Comparison of ENCODE assay signal across 7 cellular contexts in genomic region chrX:3346436-3347329, GRCh38. TPM values are rescaled to one million over a fixed set of nuclear protein-coding genes. Genes with fewer than 3 reads are reported as not detected.
DNase-seq lines count a peak whose midpoint lies in the region; ATAC-seq and TF ChIP-seq lines count a peak whose summit lies in the region.

A gene with protein sequence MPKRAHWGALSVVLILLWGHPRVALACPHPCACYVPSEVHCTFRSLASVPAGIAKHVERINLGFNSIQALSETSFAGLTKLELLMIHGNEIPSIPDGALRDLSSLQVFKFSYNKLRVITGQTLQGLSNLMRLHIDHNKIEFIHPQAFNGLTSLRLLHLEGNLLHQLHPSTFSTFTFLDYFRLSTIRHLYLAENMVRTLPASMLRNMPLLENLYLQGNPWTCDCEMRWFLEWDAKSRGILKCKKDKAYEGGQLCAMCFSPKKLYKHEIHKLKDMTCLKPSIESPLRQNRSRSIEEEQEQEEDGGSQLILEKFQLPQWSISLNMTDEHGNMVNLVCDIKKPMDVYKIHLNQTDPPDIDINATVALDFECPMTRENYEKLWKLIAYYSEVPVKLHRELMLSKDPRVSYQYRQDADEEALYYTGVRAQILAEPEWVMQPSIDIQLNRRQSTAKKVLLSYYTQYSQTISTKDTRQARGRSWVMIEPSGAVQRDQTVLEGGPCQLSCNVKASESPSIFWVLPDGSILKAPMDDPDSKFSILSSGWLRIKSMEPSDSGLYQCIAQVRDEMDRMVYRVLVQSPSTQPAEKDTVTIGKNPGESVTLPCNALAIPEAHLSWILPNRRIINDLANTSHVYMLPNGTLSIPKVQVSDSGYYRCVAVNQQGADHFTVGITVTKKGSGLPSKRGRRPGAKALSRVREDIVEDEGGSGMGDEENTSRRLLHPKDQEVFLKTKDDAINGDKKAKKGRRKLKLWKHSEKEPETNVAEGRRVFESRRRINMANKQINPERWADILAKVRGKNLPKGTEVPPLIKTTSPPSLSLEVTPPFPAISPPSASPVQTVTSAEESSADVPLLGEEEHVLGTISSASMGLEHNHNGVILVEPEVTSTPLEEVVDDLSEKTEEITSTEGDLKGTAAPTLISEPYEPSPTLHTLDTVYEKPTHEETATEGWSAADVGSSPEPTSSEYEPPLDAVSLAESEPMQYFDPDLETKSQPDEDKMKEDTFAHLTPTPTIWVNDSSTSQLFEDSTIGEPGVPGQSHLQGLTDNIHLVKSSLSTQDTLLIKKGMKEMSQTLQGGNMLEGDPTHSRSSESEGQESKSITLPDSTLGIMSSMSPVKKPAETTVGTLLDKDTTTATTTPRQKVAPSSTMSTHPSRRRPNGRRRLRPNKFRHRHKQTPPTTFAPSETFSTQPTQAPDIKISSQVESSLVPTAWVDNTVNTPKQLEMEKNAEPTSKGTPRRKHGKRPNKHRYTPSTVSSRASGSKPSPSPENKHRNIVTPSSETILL (N-terminal part only) (minus strand): TSS chrX:3346652. CDS start chrX:3343833, 2,819 bp downstream.

- WGBS in mesodermal cell (ENCODE audit: insufficient coverage in 2 of 2), 2 experiments: 0 to 2% methylated on average over 11 to 13 of the region's 77 CpGs
- WGBS in upper lobe of left lung, 2 donors: 3 to 20% methylated on average over 7 to 68 of the region's 77 CpGs

- peaks cover 0 to 31% (median 0%) of the 10 kb centered on the region in 4 donors for H3K27me3 ChIP-seq in upper lobe of left lung

- ATAC-seq in esophagus mucosa: peak; percentile 57
- peak in 1 of 2 donors; percentile 64 for ATAC-seq in upper lobe of left lung (ENCODE audit: low FRiP score in 2 of 2)
- no peak for ATAC-seq in GM19455 (IDR thresholded peaks at IDR 0.05; ENCODE audit: unreplicated experiment)
- no peak for ATAC-seq in GM21381 (IDR thresholded peaks at IDR 0.05; ENCODE audit: unreplicated experiment)

- no peaks in the 10 kb centered on the region for H3K36me3 ChIP-seq in mesodermal cell (ENCODE audit: control insufficient read depth, insufficient read depth, low read length)
- no peaks in the 10 kb centered on the region for H3K36me3 ChIP-seq in upper lobe of left lung

- peak within 1 kb of the TSS; percentile 41 for H3K4me3 ChIP-seq in mesodermal cell (ENCODE audit: extremely low read depth, insufficient read depth, low read length, poor library complexity, severe bottlenecking)
- peak within 1 kb of the TSS in 3 of 4 donors; percentile 28 to 42 (median 34) for H3K4me3 ChIP-seq in upper lobe of left lung

- no peak for TF ChIP-seq EP300 in upper lobe of left lung (IDR thresholded peaks at IDR 0.05)

- no peak for TF ChIP-seq POLR2A in upper lobe of left lung (IDR thresholded peaks at IDR 0.05)

- H3K4me1 ChIP-seq in mesodermal cell (ENCODE audit: control insufficient read depth, insufficient read depth, low read length, poor library complexity, severe bottlenecking) (no peaks in the 10 kb centered on the region), upper lobe of left lung (peaks cover 0 to 20% (median 0%) of the 10 kb centered on the region in 4 donors)

- H3K27ac ChIP-seq in mesodermal cell (ENCODE audit: low read depth, low read length, severe bottlenecking): no peak within 1 kb of the TSS
- peak within 1 kb of the TSS in 3 of 4 donors; percentile 7 to 65 (median 40) for H3K27ac ChIP-seq in upper lobe of left lung

- DNase-seq in NCI-H510A (lab: John Stamatoyannopoulos, UW) (peak; percentile 31), upper lobe of left lung (peak in 1 of 2 donors; percentile 51), glomerular visceral epithelial cell (ENCODE audit: extremely low spot score) (no peak)

- H3K9me3 ChIP-seq in mesodermal cell (ENCODE audit: control insufficient read depth, low read length): no peaks in the 10 kb centered on the region
- H3K9me3 ChIP-seq in upper lobe of left lung: no peaks in the 10 kb centered on the region

- no peak for TF ChIP-seq CTCF in upper lobe of left lung (IDR thresholded peaks at IDR 0.05)

RNA-seq across cellular contexts. Expression of the gene that starts here (rescaled TPM):
- total RNA-seq in esophagus mucosa (3.9 TPM), upper lobe of left lung (10 to 100 TPM in 1 of 6 donors, 1 to 10 TPM in 5; 1.0 to 10.2 (median 2.0) TPM)
- polyA plus RNA-seq in mesodermal cell (2013, experiment 1 of 2): 9.7 TPM
- 9.2 TPM for polyA plus RNA-seq in mesodermal cell (2013, experiment 2 of 2)
